In the genomic region with DNA sequence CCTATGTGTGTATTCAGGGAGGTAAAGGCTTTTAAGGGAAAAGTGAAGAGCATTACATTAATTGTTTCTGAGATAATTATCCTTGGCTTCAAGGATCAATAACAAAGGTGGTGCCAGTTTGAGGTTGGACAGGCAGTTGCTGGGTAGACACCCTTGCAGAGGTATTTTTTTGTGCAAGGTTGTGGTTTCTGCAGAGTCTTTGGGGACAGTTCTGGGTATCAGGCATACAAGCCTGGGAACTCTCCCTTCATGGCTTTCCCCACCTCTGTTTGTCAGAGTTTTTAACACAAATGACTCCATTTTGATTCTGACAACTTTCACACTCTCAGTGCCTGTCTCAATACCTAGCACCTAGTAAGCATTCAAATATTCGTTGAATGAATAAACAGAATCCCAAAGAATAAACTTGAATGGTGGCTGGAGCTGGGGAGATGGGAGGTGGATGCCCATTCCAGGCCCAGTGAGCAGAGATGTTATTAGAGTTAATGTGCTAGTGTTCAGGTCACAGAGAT, we compare ENCODE assay signal across 29 cellular contexts.
"Had no signal": no experiment of that assay in that cellular context is flagged by ENCODE, and none has a peak within 500 bp of the region (broad histone marks: within the 10 kb centered on the region; RNA-seq: fewer than 3 reads in every experiment).

No MANE protein-coding gene starts in this region.

- ATAC-seq: activated CD8-positive, alpha-beta memory T cell treated with anti-CD3 and anti-CD28 coated beads, Interleukin-2, amount 10 ng/mL, durations not matched to agents 7 days and 5 days; activated CD8-positive, alpha-beta T cell treated with anti-CD3 and anti-CD28 coated beads, Interleukin-2, amount 10 ng/mL, durations not matched to agents 7 days and 5 days had no signal

- H3K27me3 ChIP-seq: ascending aorta had no signal

- H3K4me3 ChIP-seq: ascending aorta, cardiac muscle cell had no signal

- DNase-seq: activated B cell treated with CpG ODN at 0.5 μM for 24 hours; activated CD4-positive, alpha-beta memory T cell treated with anti-CD3 and anti-CD28 coated beads, Interleukin-2, amount 10 ng/mL, durations not matched to agents 7 days and 5 days; activated CD4-positive, alpha-beta T cell treated with anti-CD3 and anti-CD28 coated beads for 4 hours; activated CD4-positive, alpha-beta T cell treated with anti-CD3 and anti-CD28 coated beads, Interleukin-2, amount 10 ng/mL, durations not matched to agents 24 days and 14 days; activated CD4-positive, alpha-beta T cell treated with anti-CD3 and anti-CD28 coated beads, Interleukin-2, amount 50 U/mL, for 1 hour; activated CD4-positive, alpha-beta T cell treated with anti-CD3 and anti-CD28 coated beads, Interleukin-2, amount 50 U/mL, for 4 hours; activated CD4-positive, CD25-positive, alpha-beta regulatory T cell treated with anti-CD3 and anti-CD28 coated beads, Interleukin-2, amount 50 U/mL, for 72 hours; activated CD8-positive, alpha-beta memory T cell treated with anti-CD3 and anti-CD28 coated beads for 24 hours; activated CD8-positive, alpha-beta memory T cell treated with anti-CD3 and anti-CD28 coated beads, Interleukin-2, amount 10 ng/mL, durations not matched to agents 7 days and 5 days; activated CD8-positive, alpha-beta memory T cell treated with anti-CD3 and anti-CD28 coated beads, Interleukin-2, amount 50 U/mL, for 48 hours; activated CD8-positive, alpha-beta T cell treated with anti-CD3 and anti-CD28 coated beads, Interleukin-2, amount 10 ng/mL, durations not matched to agents 7 days and 5 days; activated effector memory CD4-positive, alpha-beta T cell treated with Interleukin-2 at 50 U/mL for 16 hours; activated gamma-delta T cell; activated naive CD4-positive, alpha-beta T cell treated with anti-CD3 and anti-CD28 coated beads, Interleukin-2, amount 10 ng/mL, durations not matched to agents 7 days and 5 days; activated naive CD4-positive, alpha-beta T cell treated with Interleukin-2 at 50 U/mL for 16 hours; activated T-cell treated with anti-CD3 and anti-CD28 coated beads, Interleukin-2, amount 50 U/mL, for 24 hours; activated T-cell treated with anti-CD3 and anti-CD28 coated beads, Interleukin-2, amount 50 U/mL, for 48 hours; amygdala; anterior cingulate cortex; caudate nucleus; cerebellar nuclear complex; T-helper 1 cell; T-helper 2 cell; T-helper 9 cell had no signal

- FAIRE-seq: bronchial epithelial cell, TTC549 had no signal

- H3K27ac ChIP-seq: ascending aorta, cardiac muscle cell, VCaP had no signal

- H3K4me1 ChIP-seq: ascending aorta had no signal

- H3K9me3 ChIP-seq: ascending aorta had no signal

- H3K36me3 ChIP-seq: ascending aorta, cardiac muscle cell had no signal
